Comparison of ENCODE assay signal across 12 cellular contexts in the genomic region with DNA sequence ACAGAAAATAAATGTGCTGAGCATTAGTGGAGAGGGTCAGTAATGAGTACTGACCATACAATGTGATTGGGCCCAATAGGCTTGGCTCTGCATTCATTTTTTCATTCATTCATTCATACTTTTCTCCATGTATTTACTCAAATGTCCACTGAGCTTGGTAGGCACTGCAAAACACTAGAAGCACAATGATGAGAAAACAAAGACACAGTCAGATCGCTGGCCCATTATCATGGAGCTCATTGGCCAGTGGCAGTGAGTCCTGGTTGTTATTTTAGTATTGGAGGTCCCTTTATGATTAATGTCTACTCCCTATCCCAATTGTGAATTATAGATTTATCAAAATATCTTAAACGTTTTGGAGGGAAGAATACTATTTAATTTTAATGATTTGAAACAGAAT.
"Had no signal": no experiment of that assay in that cellular context is flagged by ENCODE, and none has a peak within 500 bp of the region (broad histone marks: within the 10 kb centered on the region; RNA-seq: fewer than 3 reads in every experiment).

No MANE protein-coding gene starts in this region.

- H3K4me2 ChIP-seq: SK-N-SH had no signal

- H3K9ac ChIP-seq: SK-N-SH had no signal

- DNase-seq: KBM-7; MV-4-11; NCI-H1417 treated with DMSO at 0.1 percent for 48 hours; NCI-H1694 treated with DMSO at 0.1 percent for 48 hours; NCI-H345; NCI-H446 treated with DMSO at 0.1 percent for 48 hours; NK-92 treated with Interleukin-12 subunit alpha and Interleukin-12 subunit beta, amount 100 ng/mL, for 24 hours; PC-3; SHP77; SK-N-SH had no signal

- H3K9me3 ChIP-seq: SK-N-SH had no signal

- H3K27ac ChIP-seq: RWPE1 had no signal

- ATAC-seq: Panc1, PC-3 had no signal
